11 cellular contexts compared by ENCODE assay signal in the genomic region with DNA sequence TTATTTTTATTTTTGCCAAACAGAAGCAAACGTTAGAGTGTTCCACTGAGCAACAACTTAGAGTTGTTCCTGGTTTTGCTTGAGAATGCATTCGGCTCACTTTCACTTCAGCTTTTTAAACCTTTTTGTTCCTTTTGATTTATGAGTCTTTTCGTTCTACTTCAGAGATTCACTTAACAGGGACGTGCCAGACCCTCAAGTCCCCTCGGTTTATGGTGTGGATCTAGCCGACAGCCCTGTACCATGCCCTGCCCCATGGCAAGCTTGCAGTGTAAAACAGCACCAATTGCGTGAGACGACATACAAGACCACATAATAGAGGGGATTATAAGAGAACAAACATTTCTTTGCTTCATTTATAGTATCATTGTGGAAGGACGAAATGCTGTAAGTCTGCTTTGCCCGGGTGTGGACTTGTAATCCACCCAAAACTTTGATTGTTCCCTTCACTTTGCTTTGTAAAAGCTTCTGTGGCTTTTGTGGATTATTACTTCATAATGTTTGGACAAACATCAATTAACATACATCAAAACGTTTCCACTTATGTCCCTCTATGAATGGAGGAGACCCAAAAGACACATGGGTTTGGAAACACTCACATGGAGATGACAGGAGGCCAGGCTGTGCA.
A peak's percentile ranks its signal among the peaks of the same experiment; 100 is the strongest.
DNase-seq lines count a peak whose midpoint lies in the region; ATAC-seq and TF ChIP-seq lines count a peak whose summit lies in the region.
"Had no signal": no experiment of that assay in that cellular context is flagged by ENCODE, and none has a peak within 500 bp of the region (broad histone marks: within the 10 kb centered on the region; RNA-seq: fewer than 3 reads in every experiment).

No MANE protein-coding gene starts in this region.

- no peaks in the 10 kb centered on the region for H3K36me3 ChIP-seq in tibial nerve

- H3K27ac Mint-ChIP-seq in memory B cell (peak overlapping the region; percentile 6), progenitor cell of endocrine pancreas (no peak overlapping the region)
- H3K27ac Mint-ChIP-seq in activated T-cell treated with anti-CD3 and anti-CD28 coated beads, Interleukin-2, amount 50 U/mL, for 72 hours, result no peak overlapping the region

- H3K9me3 ChIP-seq in tibial nerve, result no peaks in the 10 kb centered on the region

- no peaks in the 10 kb centered on the region for H3K4me1 ChIP-seq in tibial nerve

- peak overlapping the region in 2 of 4 donors; percentile 52 to 70 for H3K27ac ChIP-seq in tibial nerve

- no peaks in the 10 kb centered on the region for H3K27me3 ChIP-seq in tibial nerve

- H3K4me3 ChIP-seq in tibial nerve, result peak overlapping the region in 1 of 4 donors; percentile 28

- 30 to 40% methylated on average over 11 of the region's 11 CpGs for WGBS in tibial nerve, 2 donors

- TF ChIP-seq POLR2A in tibial nerve (IDR thresholded peaks at IDR 0.05), result no peak

- no peak for TF ChIP-seq EP300 in tibial nerve (IDR thresholded peaks at IDR 0.05)

- H3K9me3 Mint-ChIP-seq in memory B cell (no peaks in the 10 kb centered on the region), progenitor cell of endocrine pancreas (ENCODE audit: low read depth) (no peaks in the 10 kb centered on the region)
- H3K9me3 Mint-ChIP-seq in activated T-cell treated with anti-CD3 and anti-CD28 coated beads, Interleukin-2, amount 50 U/mL, for 72 hours, result no peaks in the 10 kb centered on the region

- peaks cover 6% of the 10 kb centered on the region for H3K4me1 Mint-ChIP-seq in memory B cell
- H3K4me1 Mint-ChIP-seq in activated T-cell treated with anti-CD3 and anti-CD28 coated beads, Interleukin-2, amount 50 U/mL, for 72 hours (ENCODE audit: low read depth), result peaks cover 5% of the 10 kb centered on the region
- peaks cover 1% of the 10 kb centered on the region for H3K4me1 Mint-ChIP-seq in progenitor cell of endocrine pancreas (ENCODE audit: low read depth)

- TF ChIP-seq CTCF in progenitor cell of endocrine pancreas (IDR thresholded peaks at IDR 0.05; ENCODE audit: unreplicated experiment), result no peak
- TF ChIP-seq CTCF in tibial nerve (IDR thresholded peaks at IDR 0.05), result no peak

- DNase-seq in COLO668 (lab: John Stamatoyannopoulos, UW; ENCODE audit: unreplicated experiment) (peak; percentile 50), NCI-H69 (lab: John Stamatoyannopoulos, UW) (peak; percentile 20), memory B cell (ENCODE audit: low spot score in 2 of 2) (no peak), GF-D8 (lab: John Stamatoyannopoulos, UW) (no peak), progenitor cell of endocrine pancreas (ENCODE audit: low spot score, unreplicated experiment) (no peak), tibial nerve (ENCODE audit: low spot score in 2 of 2) (no peak)
- no peak for DNase-seq in activated T-cell treated with anti-CD3 and anti-CD28 coated beads, Interleukin-2, amount 50 U/mL, for 72 hours
- DNase-seq: activated gamma-delta T cell, Kasumi-1, midbrain had no signal

- H3K27me3 Mint-ChIP-seq in memory B cell, result peaks cover 2% of the 10 kb centered on the region
- no peaks in the 10 kb centered on the region for H3K27me3 Mint-ChIP-seq in activated T-cell treated with anti-CD3 and anti-CD28 coated beads, Interleukin-2, amount 50 U/mL, for 72 hours (ENCODE audit: low read depth)
- no peaks in the 10 kb centered on the region for H3K27me3 Mint-ChIP-seq in progenitor cell of endocrine pancreas

- H3K36me3 Mint-ChIP-seq in memory B cell (no peaks in the 10 kb centered on the region), progenitor cell of endocrine pancreas (ENCODE audit: insufficient read depth) (no peaks in the 10 kb centered on the region)
- H3K36me3 Mint-ChIP-seq in activated T-cell treated with anti-CD3 and anti-CD28 coated beads, Interleukin-2, amount 50 U/mL, for 72 hours (ENCODE audit: insufficient read depth in 2 of 2), result no peaks in the 10 kb centered on the region

- peak overlapping the region; percentile 59 for H3K4me3 Mint-ChIP-seq in memory B cell
- no peak overlapping the region for H3K4me3 Mint-ChIP-seq in activated T-cell treated with anti-CD3 and anti-CD28 coated beads, Interleukin-2, amount 50 U/mL, for 72 hours
- no peak overlapping the region for H3K4me3 Mint-ChIP-seq in progenitor cell of endocrine pancreas (ENCODE audit: low read depth)

- peak; percentile 55 for ATAC-seq in GM21528 (IDR thresholded peaks at IDR 0.05; ENCODE audit: low FRiP score, unreplicated experiment)
- peak; percentile 38 for ATAC-seq in memory B cell (ENCODE audit: low read depth)
- ATAC-seq in activated T-cell treated with anti-CD3 and anti-CD28 coated beads, Interleukin-2, amount 50 U/mL, for 72 hours (replicated peaks in 1 of 2), result no peak

Comparison
In these comparisons a context has a peak if more than half of its experiments do, and no peak if none do; other contexts are left out.
1. DNase-seq: peak in COLO668 (single experiment) and NCI-H69 (single experiment); none in memory B cell (0 of 2), GF-D8 (single experiment), activated T-cell treated with anti-CD3 and anti-CD28 coated beads, Interleukin-2, amount 50 U/mL, for 72 hours (0 of 2), progenitor cell of endocrine pancreas (single experiment) and tibial nerve (0 of 2).
2. ATAC-seq: peak in GM21528 (single experiment) and memory B cell (single experiment); none in activated T-cell treated with anti-CD3 and anti-CD28 coated beads, Interleukin-2, amount 50 U/mL, for 72 hours (0 of 2).